Comparison of ENCODE assay signal across 2 cellular contexts in the genomic region with DNA sequence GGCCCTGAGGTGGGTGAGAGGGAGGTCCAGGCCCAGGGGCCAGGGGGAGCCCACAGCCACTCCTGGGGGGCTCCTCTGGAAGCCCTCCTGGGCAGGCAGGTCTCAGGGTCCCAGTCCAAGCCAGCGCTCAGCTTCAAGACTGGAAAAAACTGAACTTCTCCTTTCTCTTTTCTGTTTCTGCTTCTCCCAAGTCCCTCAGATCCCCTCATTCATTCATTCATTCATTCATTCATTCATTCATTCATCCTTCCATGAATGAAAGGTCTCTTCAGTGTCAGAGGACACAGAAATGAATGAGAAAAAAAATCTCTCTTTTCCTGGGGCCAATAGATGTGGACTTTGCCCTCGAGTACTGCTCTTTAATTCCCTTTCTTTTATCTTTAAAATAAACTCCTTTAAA.
TF ChIP-seq lines count a peak whose summit lies in the region.

No MANE protein-coding gene starts in this region.

TF ChIP-seq in SK-N-SH, 30 proteins besides CTCF, POLR2A, EP300 and RAD21 (continued from another document):
- TF ChIP-seq RXRA (IDR thresholded peaks at IDR 0.05; ENCODE audit: borderline replicate concordance, low read depth) (no peak), EZH2phosphoT487 (IDR thresholded peaks at IDR 0.05; ENCODE audit: borderline replicate concordance, low read depth) (no peak), MXI1 (IDR thresholded peaks at IDR 0.05; ENCODE audit: low read depth, low read length) (no peak), GABPA (IDR thresholded peaks at IDR 0.05; ENCODE audit: low read depth) (no peak), RCOR1 (IDR thresholded peaks at IDR 0.05; ENCODE audit: low read length) (no peak)
- TF ChIP-seq, protein P1, sequence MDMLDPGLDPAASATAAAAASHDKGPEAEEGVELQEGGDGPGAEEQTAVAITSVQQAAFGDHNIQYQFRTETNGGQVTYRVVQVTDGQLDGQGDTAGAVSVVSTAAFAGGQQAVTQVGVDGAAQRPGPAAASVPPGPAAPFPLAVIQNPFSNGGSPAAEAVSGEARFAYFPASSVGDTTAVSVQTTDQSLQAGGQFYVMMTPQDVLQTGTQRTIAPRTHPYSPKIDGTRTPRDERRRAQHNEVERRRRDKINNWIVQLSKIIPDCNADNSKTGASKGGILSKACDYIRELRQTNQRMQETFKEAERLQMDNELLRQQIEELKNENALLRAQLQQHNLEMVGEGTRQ (IDR thresholded peaks at IDR 0.05; ENCODE audit: borderline replicate concordance, low read depth, low read length): no peak
- TF ChIP-seq, protein P2, sequence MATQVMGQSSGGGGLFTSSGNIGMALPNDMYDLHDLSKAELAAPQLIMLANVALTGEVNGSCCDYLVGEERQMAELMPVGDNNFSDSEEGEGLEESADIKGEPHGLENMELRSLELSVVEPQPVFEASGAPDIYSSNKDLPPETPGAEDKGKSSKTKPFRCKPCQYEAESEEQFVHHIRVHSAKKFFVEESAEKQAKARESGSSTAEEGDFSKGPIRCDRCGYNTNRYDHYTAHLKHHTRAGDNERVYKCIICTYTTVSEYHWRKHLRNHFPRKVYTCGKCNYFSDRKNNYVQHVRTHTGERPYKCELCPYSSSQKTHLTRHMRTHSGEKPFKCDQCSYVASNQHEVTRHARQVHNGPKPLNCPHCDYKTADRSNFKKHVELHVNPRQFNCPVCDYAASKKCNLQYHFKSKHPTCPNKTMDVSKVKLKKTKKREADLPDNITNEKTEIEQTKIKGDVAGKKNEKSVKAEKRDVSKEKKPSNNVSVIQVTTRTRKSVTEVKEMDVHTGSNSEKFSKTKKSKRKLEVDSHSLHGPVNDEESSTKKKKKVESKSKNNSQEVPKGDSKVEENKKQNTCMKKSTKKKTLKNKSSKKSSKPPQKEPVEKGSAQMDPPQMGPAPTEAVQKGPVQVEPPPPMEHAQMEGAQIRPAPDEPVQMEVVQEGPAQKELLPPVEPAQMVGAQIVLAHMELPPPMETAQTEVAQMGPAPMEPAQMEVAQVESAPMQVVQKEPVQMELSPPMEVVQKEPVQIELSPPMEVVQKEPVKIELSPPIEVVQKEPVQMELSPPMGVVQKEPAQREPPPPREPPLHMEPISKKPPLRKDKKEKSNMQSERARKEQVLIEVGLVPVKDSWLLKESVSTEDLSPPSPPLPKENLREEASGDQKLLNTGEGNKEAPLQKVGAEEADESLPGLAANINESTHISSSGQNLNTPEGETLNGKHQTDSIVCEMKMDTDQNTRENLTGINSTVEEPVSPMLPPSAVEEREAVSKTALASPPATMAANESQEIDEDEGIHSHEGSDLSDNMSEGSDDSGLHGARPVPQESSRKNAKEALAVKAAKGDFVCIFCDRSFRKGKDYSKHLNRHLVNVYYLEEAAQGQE (IDR thresholded peaks at IDR 0.05; ENCODE audit: low read depth, low read length): no peak

TF ChIP-seq in K562, 482 proteins besides CTCF, POLR2A, EP300 and RAD21 (continued from another document):
- no peak for TF ChIP-seq FOXA1 (IDR thresholded peaks at IDR 0.05; ENCODE audit: borderline replicate concordance)
- TF ChIP-seq, protein P3, sequence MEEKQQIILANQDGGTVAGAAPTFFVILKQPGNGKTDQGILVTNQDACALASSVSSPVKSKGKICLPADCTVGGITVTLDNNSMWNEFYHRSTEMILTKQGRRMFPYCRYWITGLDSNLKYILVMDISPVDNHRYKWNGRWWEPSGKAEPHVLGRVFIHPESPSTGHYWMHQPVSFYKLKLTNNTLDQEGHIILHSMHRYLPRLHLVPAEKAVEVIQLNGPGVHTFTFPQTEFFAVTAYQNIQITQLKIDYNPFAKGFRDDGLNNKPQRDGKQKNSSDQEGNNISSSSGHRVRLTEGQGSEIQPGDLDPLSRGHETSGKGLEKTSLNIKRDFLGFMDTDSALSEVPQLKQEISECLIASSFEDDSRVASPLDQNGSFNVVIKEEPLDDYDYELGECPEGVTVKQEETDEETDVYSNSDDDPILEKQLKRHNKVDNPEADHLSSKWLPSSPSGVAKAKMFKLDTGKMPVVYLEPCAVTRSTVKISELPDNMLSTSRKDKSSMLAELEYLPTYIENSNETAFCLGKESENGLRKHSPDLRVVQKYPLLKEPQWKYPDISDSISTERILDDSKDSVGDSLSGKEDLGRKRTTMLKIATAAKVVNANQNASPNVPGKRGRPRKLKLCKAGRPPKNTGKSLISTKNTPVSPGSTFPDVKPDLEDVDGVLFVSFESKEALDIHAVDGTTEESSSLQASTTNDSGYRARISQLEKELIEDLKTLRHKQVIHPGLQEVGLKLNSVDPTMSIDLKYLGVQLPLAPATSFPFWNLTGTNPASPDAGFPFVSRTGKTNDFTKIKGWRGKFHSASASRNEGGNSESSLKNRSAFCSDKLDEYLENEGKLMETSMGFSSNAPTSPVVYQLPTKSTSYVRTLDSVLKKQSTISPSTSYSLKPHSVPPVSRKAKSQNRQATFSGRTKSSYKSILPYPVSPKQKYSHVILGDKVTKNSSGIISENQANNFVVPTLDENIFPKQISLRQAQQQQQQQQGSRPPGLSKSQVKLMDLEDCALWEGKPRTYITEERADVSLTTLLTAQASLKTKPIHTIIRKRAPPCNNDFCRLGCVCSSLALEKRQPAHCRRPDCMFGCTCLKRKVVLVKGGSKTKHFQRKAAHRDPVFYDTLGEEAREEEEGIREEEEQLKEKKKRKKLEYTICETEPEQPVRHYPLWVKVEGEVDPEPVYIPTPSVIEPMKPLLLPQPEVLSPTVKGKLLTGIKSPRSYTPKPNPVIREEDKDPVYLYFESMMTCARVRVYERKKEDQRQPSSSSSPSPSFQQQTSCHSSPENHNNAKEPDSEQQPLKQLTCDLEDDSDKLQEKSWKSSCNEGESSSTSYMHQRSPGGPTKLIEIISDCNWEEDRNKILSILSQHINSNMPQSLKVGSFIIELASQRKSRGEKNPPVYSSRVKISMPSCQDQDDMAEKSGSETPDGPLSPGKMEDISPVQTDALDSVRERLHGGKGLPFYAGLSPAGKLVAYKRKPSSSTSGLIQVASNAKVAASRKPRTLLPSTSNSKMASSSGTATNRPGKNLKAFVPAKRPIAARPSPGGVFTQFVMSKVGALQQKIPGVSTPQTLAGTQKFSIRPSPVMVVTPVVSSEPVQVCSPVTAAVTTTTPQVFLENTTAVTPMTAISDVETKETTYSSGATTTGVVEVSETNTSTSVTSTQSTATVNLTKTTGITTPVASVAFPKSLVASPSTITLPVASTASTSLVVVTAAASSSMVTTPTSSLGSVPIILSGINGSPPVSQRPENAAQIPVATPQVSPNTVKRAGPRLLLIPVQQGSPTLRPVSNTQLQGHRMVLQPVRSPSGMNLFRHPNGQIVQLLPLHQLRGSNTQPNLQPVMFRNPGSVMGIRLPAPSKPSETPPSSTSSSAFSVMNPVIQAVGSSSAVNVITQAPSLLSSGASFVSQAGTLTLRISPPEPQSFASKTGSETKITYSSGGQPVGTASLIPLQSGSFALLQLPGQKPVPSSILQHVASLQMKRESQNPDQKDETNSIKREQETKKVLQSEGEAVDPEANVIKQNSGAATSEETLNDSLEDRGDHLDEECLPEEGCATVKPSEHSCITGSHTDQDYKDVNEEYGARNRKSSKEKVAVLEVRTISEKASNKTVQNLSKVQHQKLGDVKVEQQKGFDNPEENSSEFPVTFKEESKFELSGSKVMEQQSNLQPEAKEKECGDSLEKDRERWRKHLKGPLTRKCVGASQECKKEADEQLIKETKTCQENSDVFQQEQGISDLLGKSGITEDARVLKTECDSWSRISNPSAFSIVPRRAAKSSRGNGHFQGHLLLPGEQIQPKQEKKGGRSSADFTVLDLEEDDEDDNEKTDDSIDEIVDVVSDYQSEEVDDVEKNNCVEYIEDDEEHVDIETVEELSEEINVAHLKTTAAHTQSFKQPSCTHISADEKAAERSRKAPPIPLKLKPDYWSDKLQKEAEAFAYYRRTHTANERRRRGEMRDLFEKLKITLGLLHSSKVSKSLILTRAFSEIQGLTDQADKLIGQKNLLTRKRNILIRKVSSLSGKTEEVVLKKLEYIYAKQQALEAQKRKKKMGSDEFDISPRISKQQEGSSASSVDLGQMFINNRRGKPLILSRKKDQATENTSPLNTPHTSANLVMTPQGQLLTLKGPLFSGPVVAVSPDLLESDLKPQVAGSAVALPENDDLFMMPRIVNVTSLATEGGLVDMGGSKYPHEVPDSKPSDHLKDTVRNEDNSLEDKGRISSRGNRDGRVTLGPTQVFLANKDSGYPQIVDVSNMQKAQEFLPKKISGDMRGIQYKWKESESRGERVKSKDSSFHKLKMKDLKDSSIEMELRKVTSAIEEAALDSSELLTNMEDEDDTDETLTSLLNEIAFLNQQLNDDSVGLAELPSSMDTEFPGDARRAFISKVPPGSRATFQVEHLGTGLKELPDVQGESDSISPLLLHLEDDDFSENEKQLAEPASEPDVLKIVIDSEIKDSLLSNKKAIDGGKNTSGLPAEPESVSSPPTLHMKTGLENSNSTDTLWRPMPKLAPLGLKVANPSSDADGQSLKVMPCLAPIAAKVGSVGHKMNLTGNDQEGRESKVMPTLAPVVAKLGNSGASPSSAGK (IDR thresholded peaks at IDR 0.05): no peak
- no peak for TF ChIP-seq ZBTB34 (CRISPR knock-in tag; IDR thresholded peaks at IDR 0.05)
- peak; percentile 63; the same call in 1 of the 2 replicates for TF ChIP-seq ZNF24 (IDR thresholded peaks at IDR 0.05)
- TF ChIP-seq SP1 (CRISPR knock-in tag; IDR thresholded peaks at IDR 0.05): no peak
- TF ChIP-seq ZNF121 (CRISPR knock-in tag; conservative IDR thresholded peaks at IDR 0.05): no peak
